ENCODE assay signal across 13 cellular contexts in the genomic region with DNA sequence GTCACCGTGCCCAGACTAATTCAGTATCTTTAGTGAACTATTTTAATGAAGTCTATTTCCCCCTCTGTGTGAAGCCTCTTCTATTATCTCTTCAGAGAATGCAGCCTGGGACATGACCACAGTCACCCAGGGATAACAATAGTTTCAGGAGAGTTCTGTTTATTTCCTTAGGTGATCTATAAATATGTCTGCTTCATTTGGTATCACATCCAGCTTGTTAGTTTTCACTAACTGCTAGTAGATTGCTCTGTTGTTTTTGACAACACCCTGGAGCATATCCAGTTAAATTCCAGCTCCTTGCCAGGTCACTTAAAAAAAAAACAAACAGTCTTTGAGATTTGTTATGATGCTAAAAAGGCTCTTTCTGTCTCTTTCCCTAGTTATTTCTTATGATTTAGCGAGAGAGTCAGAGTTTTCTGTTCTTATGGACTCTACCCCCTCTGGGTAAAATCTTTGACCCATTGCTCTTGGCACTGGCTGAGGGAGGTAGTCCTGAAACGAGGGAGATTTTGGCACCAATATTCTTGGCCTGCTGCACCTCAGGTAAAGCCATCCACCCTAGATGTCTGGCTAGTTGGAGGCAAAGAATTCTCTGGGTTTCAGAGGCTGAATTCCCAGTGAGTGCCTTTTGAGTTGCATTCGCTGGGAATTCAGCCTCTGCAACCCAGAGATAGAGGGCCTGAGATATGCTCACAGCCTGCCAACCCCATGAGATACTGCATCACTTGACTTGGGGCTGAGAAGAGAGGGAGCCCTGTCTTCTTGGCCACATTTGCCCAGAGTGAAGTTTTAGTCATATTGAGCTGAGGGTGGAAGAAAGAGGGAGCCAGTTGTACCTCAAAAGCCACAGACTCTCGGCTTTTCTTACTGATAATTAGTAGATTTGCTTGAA.
A peak's percentile ranks its signal among the peaks of the same experiment; 100 is the strongest.
DNase-seq lines count a peak whose midpoint lies in the region; ATAC-seq and TF ChIP-seq lines count a peak whose summit lies in the region.
"Had no signal": no experiment of that assay in that cellular context is flagged by ENCODE, and none has a peak within 500 bp of the region (broad histone marks: within the 10 kb centered on the region; RNA-seq: fewer than 3 reads in every experiment).

No MANE protein-coding gene starts in this region.

- no peak for TF ChIP-seq POLR2A in erythroblast (IDR thresholded peaks at IDR 0.05; ENCODE audit: low read length)
- no peak for TF ChIP-seq POLR2A in upper lobe of left lung (IDR thresholded peaks at IDR 0.05)

- WGBS in upper lobe of left lung, 2 donors: 73 to 75% methylated on average over 4 to 5 of the region's 5 CpGs

- H3K4me3 ChIP-seq in left ventricle myocardium inferior (no peak overlapping the region), mucosa of descending colon (no peak overlapping the region), upper lobe of left lung (no peak overlapping the region)

- H3K27ac ChIP-seq in left ventricle myocardium inferior (replicated peaks): peak overlapping the region; percentile 67
- no peak overlapping the region for H3K27ac ChIP-seq in upper lobe of left lung
- H3K27ac ChIP-seq: 22Rv1 had no signal

- H3K4me1 ChIP-seq in left ventricle myocardium inferior: peaks cover 13% of the 10 kb centered on the region
- no peaks in the 10 kb centered on the region for H3K4me1 ChIP-seq in mucosa of descending colon (ENCODE audit: low read depth)
- no peaks in the 10 kb centered on the region for H3K4me1 ChIP-seq in upper lobe of left lung

- DNase-seq in Right ventricle myocardium inferior (ENCODE audit: missing footprints): no peak
- no peak for DNase-seq in cardiac septum (ENCODE audit: low spot score)
- peak; percentile 25 to 56 for DNase-seq in erythroblast (lab: John Stamatoyannopoulos, UW)
- DNase-seq in left ventricle myocardium inferior: no peak
- DNase-seq in mucosa of descending colon: no peak
- DNase-seq in upper lobe of left lung: no peak
- DNase-seq in stimulated activated CD4-positive, alpha-beta T cell treated with anti-CD3 and anti-CD28 coated beads, Interleukin-2, amount 100 ng/mL, for 24 hours: no peak
- DNase-seq: CD8-positive, alpha-beta T cell; NCI-H1417; NCI-H1930; NCI-H2171 treated with DMSO at 0.1 percent for 48 hours had no signal

- H3K36me3 ChIP-seq in left ventricle myocardium inferior: peaks cover 36% of the 10 kb centered on the region
- no peaks in the 10 kb centered on the region for H3K36me3 ChIP-seq in mucosa of descending colon (ENCODE audit: low read depth)
- no peaks in the 10 kb centered on the region for H3K36me3 ChIP-seq in upper lobe of left lung

- intact Hi-C loops in Right ventricle myocardium inferior (cut with DNase I) (loop anchor here (5.0 kb wide), 1 partner anchor 352 kb away; no protein-coding TSS in a partner anchor), cardiac septum (cut with DNase I) (no loop called here), left ventricle myocardium inferior (cut with micrococcal nuclease) (loop anchor here (10.0 kb wide), 1 partner anchor 464 kb away; no protein-coding TSS in a partner anchor), mucosa of descending colon (cut with DNase I, micrococcal nuclease) (no loop called here)

- H3K27me3 ChIP-seq in left ventricle myocardium inferior (ENCODE audit: low read depth) (no peaks in the 10 kb centered on the region), upper lobe of left lung (no peaks in the 10 kb centered on the region)

- TF ChIP-seq CTCF in left ventricle myocardium inferior (IDR thresholded peaks at IDR 0.05; ENCODE audit: borderline replicate concordance) (no peak), mucosa of descending colon (IDR thresholded peaks at IDR 0.05) (no peak), upper lobe of left lung (IDR thresholded peaks at IDR 0.05) (no peak)

- no peak for TF ChIP-seq EP300 in upper lobe of left lung (IDR thresholded peaks at IDR 0.05)

- ATAC-seq in Right ventricle myocardium inferior: peak; percentile 83
- ATAC-seq in mucosa of descending colon: no peak
- no peak for ATAC-seq in HG03457 (IDR thresholded peaks at IDR 0.05; ENCODE audit: unreplicated experiment)
- no peak for ATAC-seq in upper lobe of left lung (ENCODE audit: low FRiP score in 2 of 2)
- ATAC-seq: CD8-positive, alpha-beta T cell had no signal

- H3K9me3 ChIP-seq in left ventricle myocardium inferior (replicated peaks): peaks cover 30% of the 10 kb centered on the region
- H3K9me3 ChIP-seq in mucosa of descending colon: no peaks in the 10 kb centered on the region
- peaks cover 0 to 9% (median 0%) of the 10 kb centered on the region in 4 donors for H3K9me3 ChIP-seq in upper lobe of left lung

Comparison
In these comparisons a context has a peak if more than half of its experiments do, and no peak if none do; other contexts are left out.
1. intact Hi-C loops: an anchor here in Right ventricle myocardium inferior (5.0 kb wide) and left ventricle myocardium inferior (10.0 kb wide); none called in cardiac septum and mucosa of descending colon.
2. DNase-seq: peak in erythroblast (2 of 2); none in Right ventricle myocardium inferior (single experiment), cardiac septum (single experiment), left ventricle myocardium inferior (single experiment), mucosa of descending colon (0 of 3), upper lobe of left lung (0 of 2) and stimulated activated CD4-positive, alpha-beta T cell treated with anti-CD3 and anti-CD28 coated beads, Interleukin-2, amount 100 ng/mL, for 24 hours (0 of 2).